9 cellular contexts compared by ENCODE assay signal in genomic region chr3:172138031-172138538, GRCh38.
DNase-seq lines count a peak whose midpoint lies in the region; ATAC-seq, FAIRE-seq and TF ChIP-seq lines count a peak whose summit lies in the region.
"Had no signal": no experiment of that assay in that cellular context is flagged by ENCODE, and none has a peak within 500 bp of the region (broad histone marks: within the 10 kb centered on the region; RNA-seq: fewer than 3 reads in every experiment).

No MANE protein-coding gene starts in this region.

- DNase-seq in CD8-positive, alpha-beta memory T cell = no peak
- no peak for DNase-seq in Panc1 (ENCODE audit: low read depth, low spot score)
- DNase-seq in neural crest cell (ENCODE audit: low read depth, low spot score) = no peak
- DNase-seq in NCI-H748 treated with DMSO at 0.1 percent for 48 hours (lab: John Stamatoyannopoulos, UW) = no peak
- no peak for DNase-seq in GM12891 (ENCODE audit: insufficient read length, low spot score)
- DNase-seq: activated B cell treated with CpG ODN at 0.5 μM for 24 hours had no signal

- H3K36me3 ChIP-seq in CD8-positive, alpha-beta memory T cell (ENCODE audit: insufficient read depth, low read length) = no peaks in the 10 kb centered on the region
- H3K36me3 ChIP-seq in Panc1 (ENCODE audit: control insufficient read depth, insufficient read depth, low read length) = peaks cover 3% of the 10 kb centered on the region; the same call in 1 of the 2 replicates
- no peaks in the 10 kb centered on the region for H3K36me3 ChIP-seq in esophagus (ENCODE audit: control insufficient read depth in 2 of 2, insufficient read depth in 2 of 2, low read length in 1 of 2)

- peaks cover 38% of the 10 kb centered on the region for H3K4me1 ChIP-seq in CD8-positive, alpha-beta memory T cell (ENCODE audit: insufficient read depth, low read length)
- peaks cover 100% of the 10 kb centered on the region for H3K4me1 ChIP-seq in Panc1 (ENCODE audit: control insufficient read depth, insufficient read depth, low read length)
- peaks cover 0 to 5% of the 10 kb centered on the region in 2 donors for H3K4me1 ChIP-seq in esophagus (ENCODE audit: control insufficient read depth in 2 of 2, insufficient read depth in 2 of 2, low read length in 1 of 2)

- H3K36me3 Mint-ChIP-seq in CD8-positive, alpha-beta memory T cell = no peaks in the 10 kb centered on the region
- H3K36me3 Mint-ChIP-seq in neural crest cell (ENCODE audit: low read depth) = no peaks in the 10 kb centered on the region

- TF ChIP-seq CTCF in Panc1 (IDR thresholded peaks at IDR 0.05) (no peak), neural crest cell (conservative IDR thresholded peaks at IDR 0.05) (no peak)

- in situ Hi-C loops in Panc1 (cut with HindIII; ENCODE audit: low pct_unique_long_range_greater_than_20kb, low sequenced_read_pairs) = no loop called here

- peak overlapping the region in 5 of 7 donors; percentile 2 to 44 (median 26) for H3K4me3 Mint-ChIP-seq in CD8-positive, alpha-beta memory T cell
- peak overlapping the region; percentile 44 for H3K4me3 Mint-ChIP-seq in neural crest cell
- H3K4me3 Mint-ChIP-seq: activated B cell treated with CpG ODN at 0.5 μM for 24 hours had no signal

- no TSS peak for BruUV-seq in Panc1 (replicated peaks; lab: Mats Ljungman, UMichigan)

- H3K4me3 ChIP-seq in CD8-positive, alpha-beta memory T cell (ENCODE audit: low read length) = no peak overlapping the region
- H3K4me3 ChIP-seq in Panc1 (ENCODE audit: low read depth in 2 of 2, low read length in 2 of 2) (no peak overlapping the region), esophagus (ENCODE audit: low read depth in 1 of 2, low read length in 2 of 2) (no peak overlapping the region)

- no peak overlapping the region for H3K27ac ChIP-seq in CD8-positive, alpha-beta memory T cell (ENCODE audit: low read depth, low read length)
- peak overlapping the region; percentile 97 for H3K27ac ChIP-seq in Panc1 (ENCODE audit: low read length)
- peak overlapping the region; percentile 5 to 23 for H3K27ac ChIP-seq in esophagus (ENCODE audit: low read depth in 2 of 2, low read length in 1 of 2)

- H3K27me3 Mint-ChIP-seq in CD8-positive, alpha-beta memory T cell = peaks cover 0 to 3% of the 10 kb centered on the region in 2 donors
- H3K27me3 Mint-ChIP-seq in neural crest cell (ENCODE audit: low read depth) = no peaks in the 10 kb centered on the region

- ATAC-seq in Panc1 (peak; percentile 46), GM18519 (IDR thresholded peaks at IDR 0.05; ENCODE audit: low FRiP score, unreplicated experiment) (no peak), HG03354 (IDR thresholded peaks at IDR 0.05; ENCODE audit: poor library complexity, severe bottlenecking, unreplicated experiment) (no peak)

- H3K9me3 ChIP-seq in CD8-positive, alpha-beta memory T cell (ENCODE audit: low read length) = no peaks in the 10 kb centered on the region
- H3K9me3 ChIP-seq in Panc1 (ENCODE audit: control insufficient read depth, insufficient read depth, low read depth, low read length) = no peaks in the 10 kb centered on the region
- H3K9me3 ChIP-seq in esophagus (ENCODE audit: control insufficient read depth in 2 of 2, insufficient read depth in 1 of 2, low read depth in 1 of 2, low read length in 1 of 2) = no peaks in the 10 kb centered on the region

- peak overlapping the region in 7 of 8 donors; percentile 10 to 84 (median 57) for H3K27ac Mint-ChIP-seq in CD8-positive, alpha-beta memory T cell
- peak overlapping the region; percentile 95 for H3K27ac Mint-ChIP-seq in neural crest cell (ENCODE audit: unreplicated experiment)
- H3K27ac Mint-ChIP-seq: activated B cell treated with CpG ODN at 0.5 μM for 24 hours had no signal

- FAIRE-seq in GM12891 (lab: Jason Lieb, UNC) = no peak

- intact Hi-C loops in Panc1 (cut with micrococcal nuclease; ENCODE audit: unreplicated experiment) = loop anchor here (5.0 kb wide), 1 partner anchor 96 kb away; no protein-coding TSS in a partner anchor

- 41 to 54% methylated on average over 3 of the region's 3 CpGs for WGBS in esophagus, 2 donors

- H3K27me3 ChIP-seq in CD8-positive, alpha-beta memory T cell (ENCODE audit: insufficient read depth, low read length, poor library complexity, severe bottlenecking) = no peaks in the 10 kb centered on the region
- no peaks in the 10 kb centered on the region for H3K27me3 ChIP-seq in Panc1 (ENCODE audit: control insufficient read depth, insufficient read depth, low read length)
- H3K27me3 ChIP-seq in esophagus (ENCODE audit: control insufficient read depth in 1 of 2, insufficient read depth in 2 of 2, low read length in 2 of 2) = no peaks in the 10 kb centered on the region

- POLR2A ChIA-PET in CD8-positive, alpha-beta memory T cell (lab: Charles Lee) = no interaction called here
- POLR2A ChIA-PET in Panc1 (lab: Charles Lee) = interaction anchor here (1.6 kb wide), 1 partner anchor 30 kb away, joined by 3 read pairs; no protein-coding TSS in a partner anchor

- peaks cover 54 to 78% (median 72%) of the 10 kb centered on the region in 3 donors for H3K4me1 Mint-ChIP-seq in CD8-positive, alpha-beta memory T cell
- H3K4me1 Mint-ChIP-seq in neural crest cell = peaks cover 89% of the 10 kb centered on the region

- CTCF ChIA-PET in CD8-positive, alpha-beta memory T cell (lab: Charles Lee) = no interaction called here
- CTCF ChIA-PET in Panc1 (lab: Charles Lee) = no interaction called here

- no peak for TF ChIP-seq POLR2A in GM12891 (IDR thresholded peaks at IDR 0.05; ENCODE audit: low read depth, low read length)

- H3K9me3 Mint-ChIP-seq in CD8-positive, alpha-beta memory T cell = no peaks in the 10 kb centered on the region
- H3K9me3 Mint-ChIP-seq in neural crest cell = no peaks in the 10 kb centered on the region
- H3K9me3 Mint-ChIP-seq: activated B cell treated with CpG ODN at 0.5 μM for 24 hours had no signal

TF ChIP-seq in GM12891, 5 proteins besides CTCF, POLR2A, EP300 and RAD21:
- TF ChIP-seq POLR2AphosphoS5 (IDR thresholded peaks at IDR 0.05; ENCODE audit: low read depth, low read length) (no peak), SPI1 (IDR thresholded peaks at IDR 0.05; ENCODE audit: low read depth, low read length) (no peak), POU2F2 (IDR thresholded peaks at IDR 0.05; ENCODE audit: low read depth, low read length) (no peak), PAX5 (IDR thresholded peaks at IDR 0.05; ENCODE audit: insufficient read depth, low read length, severe bottlenecking) (no peak), TAF1 (IDR thresholded peaks at IDR 0.05; ENCODE audit: low read depth, low read length) (no peak)
